12 cellular contexts compared by ENCODE assay signal in the genomic region with DNA sequence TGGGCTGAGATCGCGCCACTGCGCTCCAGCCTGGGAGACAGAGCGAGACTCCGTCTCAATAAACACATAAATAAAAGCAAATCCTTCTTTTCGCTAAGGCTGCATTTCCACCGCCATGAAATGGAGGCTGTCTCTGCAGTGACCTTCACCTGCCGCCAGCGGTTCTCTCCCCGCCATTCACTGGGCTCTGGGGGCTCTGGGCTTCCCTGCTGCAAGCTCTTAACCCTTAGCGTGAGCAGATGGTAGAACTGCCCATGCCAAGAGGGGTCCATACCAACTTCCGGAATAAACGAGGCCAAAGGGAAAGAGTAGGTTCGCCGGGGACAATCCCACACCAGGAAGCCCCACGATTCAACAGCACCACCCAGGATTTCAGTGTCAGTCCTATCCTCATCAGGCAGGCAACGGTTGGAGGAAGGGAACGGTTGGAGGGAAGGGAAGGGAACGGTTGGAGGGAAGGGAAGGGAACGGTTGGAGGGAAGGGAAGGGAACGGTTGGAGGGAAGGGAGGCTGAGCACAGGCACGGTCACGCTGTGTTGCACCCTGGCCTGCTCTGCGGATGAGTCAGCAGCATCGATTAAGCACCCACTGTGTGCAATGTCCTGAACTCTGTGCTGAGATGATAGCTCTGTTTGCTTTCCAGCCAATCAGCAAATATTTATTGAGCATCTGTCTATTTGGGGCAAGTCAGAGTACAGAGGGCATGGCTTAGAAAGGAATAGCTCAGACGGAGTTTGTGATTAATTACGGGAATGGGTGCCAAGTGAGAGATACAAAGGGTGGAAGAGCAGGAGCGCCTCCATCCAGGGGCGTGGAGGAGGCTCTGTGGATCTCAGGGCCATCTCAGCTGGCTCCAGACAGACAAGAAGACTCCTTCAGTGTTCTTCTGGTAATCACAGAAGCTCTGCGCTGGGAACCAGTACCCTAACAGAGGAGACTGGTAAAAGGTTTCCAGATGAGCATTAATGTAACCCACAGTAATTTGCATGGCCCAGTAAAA.
"Had no signal": no experiment of that assay in that cellular context is flagged by ENCODE, and none has a peak within 500 bp of the region (broad histone marks: within the 10 kb centered on the region; RNA-seq: fewer than 3 reads in every experiment).

No MANE protein-coding gene starts in this region.

- DNase-seq: activated B cell treated with CpG ODN at 0.5 μM for 24 hours; activated CD4-positive, alpha-beta T cell treated with anti-CD3 and anti-CD28 coated beads, Interleukin-2, amount 10 ng/mL, durations not matched to agents 24 days and 14 days; activated CD8-positive, alpha-beta memory T cell treated with anti-CD3 and anti-CD28 coated beads for 24 hours; activated naive CD4-positive, alpha-beta T cell treated with anti-CD3 and anti-CD28 coated beads, Interleukin-2, amount 50 U/mL, for 16 hours; amniotic stem cell; brain microvascular endothelial cell; erythroblast; hypothalamus; mucosa of descending colon; naive thymus-derived CD8-positive, alpha-beta T cell; stimulated activated naive B cell treated with anti-CD40 and anti-IgM and Interleukin-4, amounts not matched to agents 10 μg/mL and 1 μg/mL and 100 μg/mL, for 72 hours; transverse colon had no signal

- H3K4me1 ChIP-seq: transverse colon had no signal

- ATAC-seq: mucosa of descending colon; naive thymus-derived CD8-positive, alpha-beta T cell; stimulated activated naive B cell treated with anti-CD40 and anti-IgM and Interleukin-4, amounts not matched to agents 10 μg/mL and 1 μg/mL and 100 μg/mL, for 72 hours had no signal

- H3K27me3 Mint-ChIP-seq: activated B cell treated with CpG ODN at 0.5 μM for 24 hours; activated CD4-positive, alpha-beta T cell treated with anti-CD3 and anti-CD28 coated beads, Interleukin-2, amount 10 ng/mL, durations not matched to agents 24 days and 14 days; stimulated activated naive B cell treated with anti-CD40 and anti-IgM and Interleukin-4, amounts not matched to agents 10 μg/mL and 1 μg/mL and 100 μg/mL, for 72 hours had no signal

- H3K4me3 ChIP-seq: mucosa of descending colon, transverse colon had no signal

- H3K36me3 ChIP-seq: brain microvascular endothelial cell, transverse colon had no signal

- H3K36me3 Mint-ChIP-seq: stimulated activated naive B cell treated with anti-CD40 and anti-IgM and Interleukin-4, amounts not matched to agents 10 μg/mL and 1 μg/mL and 100 μg/mL, for 72 hours had no signal

- H3K27me3 ChIP-seq: brain microvascular endothelial cell, transverse colon had no signal

- H3K9me3 ChIP-seq: mucosa of descending colon, transverse colon had no signal

- H3K27ac Mint-ChIP-seq: activated B cell treated with CpG ODN at 0.5 μM for 24 hours; activated CD4-positive, alpha-beta T cell treated with anti-CD3 and anti-CD28 coated beads, Interleukin-2, amount 10 ng/mL, durations not matched to agents 24 days and 14 days; naive thymus-derived CD8-positive, alpha-beta T cell; stimulated activated naive B cell treated with anti-CD40 and anti-IgM and Interleukin-4, amounts not matched to agents 10 μg/mL and 1 μg/mL and 100 μg/mL, for 72 hours had no signal

- H3K27ac ChIP-seq: brain microvascular endothelial cell, transverse colon had no signal

- H3K9me3 Mint-ChIP-seq: stimulated activated naive B cell treated with anti-CD40 and anti-IgM and Interleukin-4, amounts not matched to agents 10 μg/mL and 1 μg/mL and 100 μg/mL, for 72 hours had no signal

- H3K4me3 Mint-ChIP-seq: activated B cell treated with CpG ODN at 0.5 μM for 24 hours; activated CD4-positive, alpha-beta T cell treated with anti-CD3 and anti-CD28 coated beads, Interleukin-2, amount 10 ng/mL, durations not matched to agents 24 days and 14 days; naive thymus-derived CD8-positive, alpha-beta T cell; stimulated activated naive B cell treated with anti-CD40 and anti-IgM and Interleukin-4, amounts not matched to agents 10 μg/mL and 1 μg/mL and 100 μg/mL, for 72 hours had no signal
